Comparison of ENCODE assay signal across 8 cellular contexts in the genomic region with DNA sequence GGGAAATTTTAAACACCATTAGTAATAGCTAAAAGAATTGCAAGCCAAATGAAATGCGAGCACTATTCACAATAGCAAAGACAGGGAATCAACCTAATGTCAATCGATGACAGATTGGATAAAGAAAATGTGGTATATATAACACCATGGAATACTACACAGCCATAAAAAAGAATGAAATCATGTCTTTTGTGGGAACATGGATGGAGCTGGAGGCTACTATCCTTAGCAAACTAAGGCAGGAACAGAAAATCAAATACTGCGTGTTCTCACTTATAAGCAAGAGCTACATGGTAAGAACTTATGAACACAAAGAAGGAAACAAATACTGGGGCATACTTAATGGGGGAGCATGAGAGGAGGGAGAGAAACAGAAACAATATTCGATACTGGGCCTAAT.
"Had no signal": no experiment of that assay in that cellular context is flagged by ENCODE, and none has a peak within 500 bp of the region (broad histone marks: within the 10 kb centered on the region; RNA-seq: fewer than 3 reads in every experiment).

No MANE protein-coding gene starts in this region.

- FAIRE-seq: H1, H54, HTR-8/SVneo had no signal

- H3K4me3 ChIP-seq: GM23338 had no signal

- H3K4me2 ChIP-seq: GM23338 had no signal

- H2AFZ ChIP-seq: GM23338 had no signal

- DNase-seq: H9, HCEC 1CT, HFFc6, KG1 had no signal

- ATAC-seq: GM23338 had no signal
